ENCODE assay signal across 8 cellular contexts in genomic region chr19:44905437-44906160, GRCh38. TPM values are rescaled to one million over a fixed set of nuclear protein-coding genes. Genes with fewer than 3 reads are reported as not detected.
DNase-seq lines count a peak whose midpoint lies in the region; ATAC-seq and TF ChIP-seq lines count a peak whose summit lies in the region.

Gene APOE (plus strand): TSS chr19:44905796. CDS start chr19:44906625, 829 bp downstream.

- H3K27me3 Mint-ChIP-seq in Calu3 (ENCODE audit: unreplicated experiment): peaks cover 49% of the 10 kb centered on the region

- H3K4me1 Mint-ChIP-seq in Calu3 (ENCODE audit: low read depth, unreplicated experiment): peaks cover 14% of the 10 kb centered on the region

- intact Hi-C loops in Calu3 (cut with micrococcal nuclease; ENCODE audit: unreplicated experiment): no loop called here

- H3K4me1 ChIP-seq in foreskin keratinocyte: no peaks in the 10 kb centered on the region

- BruUV-seq in Calu3 (replicated peaks; lab: Mats Ljungman, UMichigan): no TSS peak

- peaks cover 8% of the 10 kb centered on the region for H3K27me3 ChIP-seq in foreskin keratinocyte

- peak within 1 kb of the TSS; percentile 24 for H3K27ac Mint-ChIP-seq in Calu3 (ENCODE audit: unreplicated experiment)

- peak within 1 kb of the TSS; percentile 45 for H3K4me3 Mint-ChIP-seq in Calu3 (ENCODE audit: low read depth, unreplicated experiment)

- peaks cover 60% of the 10 kb centered on the region for H3K36me3 Mint-ChIP-seq in Calu3 (ENCODE audit: insufficient read depth, unreplicated experiment)

- DNase-seq in Calu3 (no peak), SW480 (ENCODE audit: low spot score) (peak; percentile 53), foreskin keratinocyte (peak in 1 of 2 donors; percentile 27), nucleus accumbens (lab: John Stamatoyannopoulos, UW) (peak in 49 of 56 donors; percentile 10 to 77 (median 41)), HCEC 1CT (no peak)

- TF ChIP-seq CTCF in Calu3 (IDR thresholded peaks at IDR 0.05; ENCODE audit: unreplicated experiment): no peak
- no peak for TF ChIP-seq CTCF in foreskin keratinocyte (conservative IDR thresholded peaks at IDR 0.05)

- no peaks in the 10 kb centered on the region for H3K9me3 Mint-ChIP-seq in Calu3 (ENCODE audit: low read depth, unreplicated experiment)

- ATAC-seq in foreskin keratinocyte (no peak), GM18519 (IDR thresholded peaks at IDR 0.05; ENCODE audit: low FRiP score, unreplicated experiment) (no peak), HG02885 (IDR thresholded peaks at IDR 0.05; ENCODE audit: poor library complexity, unreplicated experiment) (no peak), GM21576 (IDR thresholded peaks at IDR 0.05; ENCODE audit: unreplicated experiment) (no peak)

- CTCF ChIA-PET in Calu3 (lab: Charles Lee): interaction anchor here (0.6 to 1.1 kb wide), 5 partner anchors 49 to 603 kb away, joined by 3 to 14 read pairs (median 3); partner anchors contain the start of gene CLPTM1

- no peak within 1 kb of the TSS for H3K27ac ChIP-seq in foreskin keratinocyte

RNA-seq across cellular contexts. Expression of gene APOE, which starts in this region (rescaled TPM):
- total RNA-seq in Calu3 (2022) (1.1 and 4.1 TPM in 2 replicates), foreskin keratinocyte (31.9 and 48.5 TPM in 2 replicates)
- polyA plus RNA-seq in foreskin keratinocyte: 44.5 and 71.6 TPM in 2 replicates

Comparison
In these comparisons a context has a peak if more than half of its experiments do, and no peak if none do; other contexts are left out.
1. DNase-seq: peak in SW480 (single experiment) and nucleus accumbens (49 of 56); none in Calu3 (single experiment) and HCEC 1CT (single experiment).